In genomic region chr5:134027203-134027582, GRCh38 we compare ENCODE assay signal across 11 cellular contexts. TPM values are rescaled to one million over a fixed set of nuclear protein-coding genes. Genes with fewer than 3 reads are reported as not detected.
A peak's percentile ranks its signal among the peaks of the same experiment; 100 is the strongest.
DNase-seq lines count a peak whose midpoint lies in the region; ATAC-seq, FAIRE-seq and TF ChIP-seq lines count a peak whose summit lies in the region.
"Had no signal": no experiment of that assay in that cellular context is flagged by ENCODE, and none has a peak within 500 bp of the region (broad histone marks: within the 10 kb centered on the region; RNA-seq: fewer than 3 reads in every experiment).

No MANE protein-coding gene starts in this region.

- H3K36me3 ChIP-seq in H7 (replicated peaks; ENCODE audit: control insufficient read depth, insufficient read depth, low read length) (no peaks in the 10 kb centered on the region), Panc1 (ENCODE audit: control insufficient read depth, insufficient read depth, low read length) (no peaks in the 10 kb centered on the region), H1 (ENCODE audit: control insufficient read depth in 2 of 4, insufficient read depth in 4 of 4, low read length in 3 of 4) (no peaks in the 10 kb centered on the region), neuronal stem cell (replicated peaks in 1 of 2; ENCODE audit: control insufficient read depth in 2 of 2, insufficient read depth in 2 of 2, low read length in 2 of 2) (no peaks in the 10 kb centered on the region)

- no peaks in the 10 kb centered on the region for H4K20me1 ChIP-seq in H1 (replicated peaks in 1 of 2; ENCODE audit: control insufficient read depth in 1 of 2, insufficient read depth in 2 of 2, low read length in 2 of 2)

- no peaks in the 10 kb centered on the region for H3K9me3 ChIP-seq in Panc1 (ENCODE audit: control insufficient read depth, insufficient read depth, low read depth, low read length)
- no peaks in the 10 kb centered on the region for H3K9me3 ChIP-seq in H1 (ENCODE audit: insufficient read depth in 2 of 2, low read depth in 1 of 2, low read length in 1 of 2)
- H3K9me3 ChIP-seq in neuronal stem cell (replicated peaks in 1 of 2; ENCODE audit: control insufficient read depth in 2 of 2, insufficient read depth in 1 of 2, low read depth in 1 of 2, low read length in 2 of 2), result no peaks in the 10 kb centered on the region

- peak; percentile 42 for DNase-seq in H7
- no peak for DNase-seq in Panc1 (ENCODE audit: low read depth, low spot score)
- DNase-seq in H1 (ENCODE audit: low read depth in 1 of 2, low spot score in 2 of 2), result no peak
- DNase-seq in neuronal stem cell (ENCODE audit: low spot score), result no peak
- DNase-seq in NCI-H748 treated with DMSO at 0.1 percent for 48 hours (lab: John Stamatoyannopoulos, UW), result no peak
- no peak for DNase-seq in OCI-M2 (lab: John Stamatoyannopoulos, UW; ENCODE audit: unreplicated experiment)
- DNase-seq in left ventricle myocardium superior, result no peak
- DNase-seq: C1 segment of cervical spinal cord, GF-D8, GOT3 had no signal

- H2BK5ac ChIP-seq in H1 (ENCODE audit: low read depth, low read length), result peak overlapping the region; percentile 52; the same call in 1 of the 2 replicates
- H2BK5ac ChIP-seq in neuronal stem cell (ENCODE audit: low read length), result no peak overlapping the region

- no peaks in the 10 kb centered on the region for H3K79me2 ChIP-seq in H1 (ENCODE audit: control insufficient read depth in 1 of 2, insufficient read depth in 2 of 2, low read length in 2 of 2)

- no peak overlapping the region for H3K4me2 ChIP-seq in H1 (ENCODE audit: insufficient read depth in 1 of 2, low read depth in 2 of 2, low read length in 2 of 2)
- no peak overlapping the region for H3K4me2 ChIP-seq in neuronal stem cell (ENCODE audit: insufficient read depth, low read length, poor library complexity, severe bottlenecking)

- H3K4ac ChIP-seq in H1 (replicated peaks; ENCODE audit: insufficient read length, low read depth, low read length) (no peak overlapping the region), neuronal stem cell (ENCODE audit: low read length) (no peak overlapping the region)

- TF ChIP-seq RAD21 in H1 (IDR thresholded peaks at IDR 0.05 in 1 of 2, conservative IDR thresholded peaks at IDR 0.05 in 1 of 2; ENCODE audit: low read depth in 2 of 2, low read length in 2 of 2), result no peak

- peak overlapping the region; percentile 64 for H3K27ac ChIP-seq in Panc1 (ENCODE audit: low read length)
- H3K27ac ChIP-seq in H1 (ENCODE audit: low read depth, low read length), result no peak overlapping the region
- H3K27ac ChIP-seq in neuronal stem cell (replicated peaks; ENCODE audit: low read length), result no peak overlapping the region

- H2BK120ac ChIP-seq in H1 (replicated peaks; ENCODE audit: low read depth, low read length) (no peak overlapping the region), neuronal stem cell (ENCODE audit: low read depth, low read length) (no peak overlapping the region)

- H3K4me1 ChIP-seq in Panc1 (ENCODE audit: control insufficient read depth, insufficient read depth, low read length), result no peaks in the 10 kb centered on the region
- no peaks in the 10 kb centered on the region for H3K4me1 ChIP-seq in H1 (replicated peaks in 1 of 4; ENCODE audit: control insufficient read depth in 3 of 4, insufficient read depth in 4 of 4, low read length in 3 of 4)
- H3K4me1 ChIP-seq in neuronal stem cell (ENCODE audit: control insufficient read depth in 2 of 2, insufficient read depth in 1 of 2, low read depth in 1 of 2, low read length in 2 of 2), result no peaks in the 10 kb centered on the region

- no TSS peak for BruUV-seq in Panc1 (replicated peaks; lab: Mats Ljungman, UMichigan)

- H2AK5ac ChIP-seq in H1 (ENCODE audit: low read depth, low read length) (no peak overlapping the region), neuronal stem cell (ENCODE audit: low read depth, low read length) (no peak overlapping the region)

- H2BK12ac ChIP-seq in H1 (ENCODE audit: low read depth, low read length) (no peak overlapping the region; the same call in 1 of the 2 replicates), neuronal stem cell (ENCODE audit: low read length) (no peak overlapping the region)

- H3K4me3 ChIP-seq in H7 (ENCODE audit: insufficient read depth, low read depth, low read length) (no peak overlapping the region), Panc1 (ENCODE audit: low read depth in 2 of 2, low read length in 2 of 2) (no peak overlapping the region), H1 (ENCODE audit: extremely low read depth in 1 of 4, insufficient read depth in 2 of 4, low read depth in 3 of 4, low read length in 4 of 4) (no peak overlapping the region), neuronal stem cell (ENCODE audit: low read length in 2 of 2) (no peak overlapping the region)

- H2BK15ac ChIP-seq in H1 (ENCODE audit: low read length), result no peak overlapping the region
- H2BK15ac ChIP-seq in neuronal stem cell (ENCODE audit: low read length), result no peak overlapping the region

- H3K27me3 ChIP-seq in H7 (ENCODE audit: control insufficient read depth, insufficient read depth, low read length), result no peaks in the 10 kb centered on the region
- H3K27me3 ChIP-seq in Panc1 (ENCODE audit: control insufficient read depth, insufficient read depth, low read length), result no peaks in the 10 kb centered on the region
- H3K27me3 ChIP-seq in H1 (replicated peaks in 1 of 4; ENCODE audit: control insufficient read depth in 3 of 4, extremely low read depth in 1 of 4, insufficient read depth in 3 of 4, low read length in 3 of 4), result no peaks in the 10 kb centered on the region
- peaks cover 0 to 3% (median 2%) of the 10 kb centered on the region in 3 experiments for H3K27me3 ChIP-seq in neuronal stem cell (ENCODE audit: control insufficient read depth in 3 of 3, insufficient read depth in 3 of 3, low read depth in 1 of 3, low read length in 3 of 3)

- ATAC-seq in Panc1 (no peak; the same call in 1 of the 2 replicates), left ventricle myocardium superior (no peak)
- no peak for ATAC-seq in activated CD4-positive, CD25-positive, alpha-beta regulatory T cell treated with anti-CD3 and anti-CD28 coated beads, Interleukin-2, amount 50 U/mL, for 24 hours

- intact Hi-C loops in Panc1 (cut with micrococcal nuclease; ENCODE audit: unreplicated experiment), result no loop called here
- intact Hi-C loops in left ventricle myocardium superior (cut with micrococcal nuclease), result no loop called here

- no peak for TF ChIP-seq EP300 in H1 (IDR thresholded peaks at IDR 0.05; ENCODE audit: borderline replicate concordance in 1 of 2, low read depth in 2 of 2, low read length in 2 of 2)

- H3K9ac ChIP-seq in H1 (replicated peaks in 1 of 4; ENCODE audit: extremely low read depth in 1 of 4, low read depth in 3 of 4, low read length in 3 of 4) (no peak overlapping the region), neuronal stem cell (ENCODE audit: low read depth, low read length, poor library complexity) (no peak overlapping the region)

- POLR2A ChIA-PET in Panc1 (lab: Charles Lee), result no interaction called here
- POLR2A ChIA-PET in H1 (lab: Charles Lee; ENCODE audit: partially characterized antibody), result interaction anchor here (1.0 to 1.4 kb wide), 2 partner anchors 24 to 73 kb away, joined by 4 to 5 read pairs; no protein-coding TSS in a partner anchor

- no peaks in the 10 kb centered on the region for H3K23me2 ChIP-seq in H1 (ENCODE audit: low read depth, low read length)

- CTCF ChIA-PET in Panc1 (lab: Charles Lee), result interaction anchor here (0.7 to 2.0 kb wide), 6 partner anchors 12 to 134 kb away, joined by 3 to 14 read pairs (median 4); no protein-coding TSS in a partner anchor
- CTCF ChIA-PET in H1 (lab: Charles Lee; ENCODE audit: partially characterized antibody), result interaction anchor here (0.7 to 2.7 kb wide), 16 partner anchors 9 to 118 kb away, joined by 3 to 27 read pairs (median 6); partner anchors contain the start of gene TCF7

- H3K18ac ChIP-seq in H1 (ENCODE audit: extremely low read depth, low read length) (no peak overlapping the region), neuronal stem cell (ENCODE audit: low read length) (peak overlapping the region; percentile 61)

- in situ Hi-C loops in Panc1 (cut with HindIII; ENCODE audit: low pct_unique_long_range_greater_than_20kb, low sequenced_read_pairs), result no loop called here

- H3K14ac ChIP-seq in H1 (ENCODE audit: insufficient read length) (no peak overlapping the region), neuronal stem cell (ENCODE audit: low read length) (no peak overlapping the region)

- no peak overlapping the region for H3K56ac ChIP-seq in H1 (replicated peaks; ENCODE audit: insufficient read length, low read depth, low read length)

- H2BK20ac ChIP-seq in H1 (ENCODE audit: low read length), result no peak overlapping the region

- no peak for FAIRE-seq in H1 (lab: Jason Lieb, UNC)

- TF ChIP-seq CTCF in Panc1 (IDR thresholded peaks at IDR 0.05) (no peak), H1 (IDR thresholded peaks at IDR 0.05; ENCODE audit: control extremely low read depth in 1 of 3, insufficient read depth in 1 of 3, low read depth in 1 of 3, low read length in 3 of 3) (no peak)

- H2AFZ ChIP-seq in H1 (ENCODE audit: low read length) (peak overlapping the region; percentile 65; the same call in 1 of the 2 replicates), neuronal stem cell (ENCODE audit: low read length) (no peak overlapping the region)

- 86% methylated on average over 7 of the region's 7 CpGs; no CpG with 5 or more reads in 1 of the 2 experiments for WGBS in H1 (ENCODE audit: extremely low coverage in 1 of 2, insufficient coverage in 1 of 2, insufficient read length in 1 of 2, insufficient replicate concordance in 2 of 2, low coverage in 1 of 2, low lambda C conversion rate in 2 of 2, missing lambda C conversion rate in 1 of 2), 2 experiments
- no CpG with 5 or more reads among the region's 7 CpGs for WGBS in neuronal stem cell (ENCODE audit: extremely low coverage in 2 of 2, insufficient read length in 2 of 2, insufficient replicate concordance in 1 of 2), 2 donors

- peak overlapping the region; percentile 20; the same call in 1 of the 2 replicates for H4K8ac ChIP-seq in H1 (ENCODE audit: extremely low read depth, insufficient read depth, low read length)
- H4K8ac ChIP-seq in neuronal stem cell (ENCODE audit: low read depth, low read length), result no peak overlapping the region

- H4K91ac ChIP-seq in H1 (replicated peaks; ENCODE audit: insufficient read length, low read length), result no peak overlapping the region
- H4K91ac ChIP-seq in neuronal stem cell (ENCODE audit: low read depth, low read length, poor library complexity), result peak overlapping the region; percentile 64

- no peak overlapping the region for H3K23ac ChIP-seq in H1 (ENCODE audit: insufficient read length)
- H3K23ac ChIP-seq in neuronal stem cell (ENCODE audit: low read depth, low read length, poor library complexity), result no peak overlapping the region

- H3K79me1 ChIP-seq in H1 (ENCODE audit: low read depth, low read length) (no peaks in the 10 kb centered on the region), neuronal stem cell (ENCODE audit: low read depth, low read length) (no peaks in the 10 kb centered on the region)

- H4K5ac ChIP-seq in H1 (ENCODE audit: insufficient read length, low read depth, low read length), result no peak overlapping the region

- no peak for TF ChIP-seq POLR2A in H1 (IDR thresholded peaks at IDR 0.05; ENCODE audit: control extremely low read depth in 1 of 2, low read depth in 2 of 2, low read length in 2 of 2)

RNA-seq across cellular contexts. Expression of gene VDAC1, which starts 22.4 kb away (rescaled TPM):
- 368 and 419 TPM in 2 replicates for total RNA-seq in H7 (2014; rRNA removed; shearing (Covaris generic))
- total RNA-seq in Panc1 (2021; ENCODE audit: unreplicated experiment) (395 TPM), left ventricle myocardium superior (515 TPM)
- 502 TPM for polyA plus RNA-seq in Panc1 (2012; ENCODE audit: insufficient read length)
- 285 and 301 TPM in 2 replicates for total RNA-seq in H1 (2021; fragmentation: NEBNext Ultra II Directional; extraction: Animal tissue kit (Norgen Biotek cat#: 25700))
- 94.7 and 111 TPM in 2 replicates for polyA plus RNA-seq in H1 (2011; rRNA removed)
- polyA plus RNA-seq in H1 (2011; cell fraction: cytosol; rRNA removed), result 124 TPM
- 71.2 TPM for polyA plus RNA-seq in H1 (2011; cell fraction: nucleus; rRNA removed)
- polyA plus RNA-seq in H1 (2012, experiment 1 of 2), result 255 to 279 TPM (median 268 TPM) in 4 replicates
- polyA plus RNA-seq in H1 (2012, experiment 2 of 2), result 112 TPM
- polyA plus RNA-seq in H1 (2013, experiment 1 of 2), result 187 TPM
- polyA plus RNA-seq in H1 (2013, experiment 2 of 2), result 189 TPM
- polyA minus RNA-seq in H1 (2011; rRNA and poly(A)+ RNA removed), result 121 and 151 TPM in 2 replicates
- polyA minus RNA-seq in H1 (2011; cell fraction: cytosol; rRNA and poly(A)+ RNA removed), result 89.8 TPM
- polyA minus RNA-seq in H1 (2011; cell fraction: nucleus; rRNA and poly(A)+ RNA removed), result 65.0 TPM
- polyA plus RNA-seq in neuronal stem cell (2013, experiment 1 of 2), result 153 TPM
- polyA plus RNA-seq in neuronal stem cell (2013, experiment 2 of 2), result 152 TPM

RNA-seq across cellular contexts. Expression of gene C5orf15, which starts 58.8 kb away (rescaled TPM):
- total RNA-seq in H7 (2014; rRNA removed; shearing (Covaris generic)), result 48.7 and 55.5 TPM in 2 replicates
- total RNA-seq in Panc1 (2021; ENCODE audit: unreplicated experiment) (63.2 TPM), left ventricle myocardium superior (32.9 TPM)
- 80.6 TPM for polyA plus RNA-seq in Panc1 (2012; ENCODE audit: insufficient read length)
- 31.7 and 33.3 TPM in 2 replicates for total RNA-seq in H1 (2021; fragmentation: NEBNext Ultra II Directional; extraction: Animal tissue kit (Norgen Biotek cat#: 25700))
- polyA plus RNA-seq in H1 (2011; rRNA removed), result 39.3 and 51.4 TPM in 2 replicates
- 51.0 TPM for polyA plus RNA-seq in H1 (2011; cell fraction: cytosol; rRNA removed)
- polyA plus RNA-seq in H1 (2011; cell fraction: nucleus; rRNA removed), result 17.7 TPM
- 24.6 to 43.6 TPM (median 31.4 TPM) in 4 replicates for polyA plus RNA-seq in H1 (2012, experiment 1 of 2)
- 16.9 TPM for polyA plus RNA-seq in H1 (2012, experiment 2 of 2)
- 66.1 TPM for polyA plus RNA-seq in H1 (2013, experiment 1 of 2)
- 78.3 TPM for polyA plus RNA-seq in H1 (2013, experiment 2 of 2)
- polyA minus RNA-seq in H1 (2011; rRNA and poly(A)+ RNA removed), result 31.1 and 42.4 TPM in 2 replicates
- polyA minus RNA-seq in H1 (2011; cell fraction: cytosol; rRNA and poly(A)+ RNA removed), result 32.4 TPM
- 12.6 TPM for polyA minus RNA-seq in H1 (2011; cell fraction: nucleus; rRNA and poly(A)+ RNA removed)
- 69.1 TPM for polyA plus RNA-seq in neuronal stem cell (2013, experiment 1 of 2)
- 68.8 TPM for polyA plus RNA-seq in neuronal stem cell (2013, experiment 2 of 2)
